ENCODE assay signal across 8 cellular contexts in genomic region chr11:19557720-19558140, GRCh38.
DNase-seq lines count a peak whose midpoint lies in the region; ATAC-seq and TF ChIP-seq lines count a peak whose summit lies in the region.

No MANE protein-coding gene starts in this region.

- no peaks in the 10 kb centered on the region for H3K36me3 Mint-ChIP-seq in T-helper 2 cell treated with Interferon-gamma antibody and Interleukin-4, amounts not matched to agents 5 μg/mL and 100 μg/mL, for 36 hours (ENCODE audit: low read depth)

- no peak for TF ChIP-seq POLR2A in NB4 (IDR thresholded peaks at IDR 0.05; ENCODE audit: extremely low read depth, insufficient read length)

- intact Hi-C loops in Right ventricle myocardium inferior (cut with DNase I) (loop anchor here (2.0 kb wide), 1 partner anchor 345 kb away; no protein-coding TSS in a partner anchor), cardiac septum (cut with DNase I) (loop anchor here (5.0 kb wide), 1 partner anchor 40 kb away; no protein-coding TSS in a partner anchor)

- H3K4me3 ChIP-seq in NB4 (ENCODE audit: low read depth, low read length) (no peak overlapping the region), astrocyte of the cerebellum (ENCODE audit: low read depth, low read length) (no peak overlapping the region)

- no peaks in the 10 kb centered on the region for H3K9me3 Mint-ChIP-seq in T-helper 2 cell treated with Interferon-gamma antibody and Interleukin-4, amounts not matched to agents 5 μg/mL and 100 μg/mL, for 36 hours

- H3K27me3 Mint-ChIP-seq in T-helper 2 cell treated with Interferon-gamma antibody and Interleukin-4, amounts not matched to agents 5 μg/mL and 100 μg/mL, for 36 hours (ENCODE audit: low read depth): no peaks in the 10 kb centered on the region

- no peak overlapping the region for H3K27ac Mint-ChIP-seq in T-helper 2 cell treated with Interferon-gamma antibody and Interleukin-4, amounts not matched to agents 5 μg/mL and 100 μg/mL, for 36 hours

- H3K4me3 Mint-ChIP-seq in T-helper 2 cell treated with Interferon-gamma antibody and Interleukin-4, amounts not matched to agents 5 μg/mL and 100 μg/mL, for 36 hours: no peak overlapping the region

- DNase-seq in Right ventricle myocardium inferior (ENCODE audit: missing footprints): peak; percentile 82
- DNase-seq in cardiac septum (ENCODE audit: low spot score): no peak
- DNase-seq in NB4 (ENCODE audit: low read depth): peak; percentile 61
- peak; percentile 45 for DNase-seq in T-helper 2 cell treated with Interferon-gamma antibody and Interleukin-4, amounts not matched to agents 5 μg/mL and 100 μg/mL, for 36 hours (ENCODE audit: low spot score)
- DNase-seq in astrocyte of the cerebellum (ENCODE audit: low read depth): no peak
- peak; percentile 63 for DNase-seq in iPS DF 19.7 (ENCODE audit: low read depth, low spot score)
- DNase-seq in smooth muscle cell of the brain vasculature (ENCODE audit: low read depth, low spot score): peak; percentile 56

- no peaks in the 10 kb centered on the region for H3K4me1 Mint-ChIP-seq in T-helper 2 cell treated with Interferon-gamma antibody and Interleukin-4, amounts not matched to agents 5 μg/mL and 100 μg/mL, for 36 hours (ENCODE audit: low read depth)

- in situ Hi-C loops in astrocyte of the cerebellum (cut with HindIII; ENCODE audit: low sequenced_read_pairs): loop anchor here (25.0 kb wide), 2 partner anchors 330 to 580 kb away; no protein-coding TSS in a partner anchor

- TF ChIP-seq CTCF in NB4 (IDR thresholded peaks at IDR 0.05; ENCODE audit: low read depth, low read length): peak; percentile 82
- TF ChIP-seq CTCF in astrocyte of the cerebellum (IDR thresholded peaks at IDR 0.05; ENCODE audit: low read depth, low read length, missing control alignments): peak; percentile 88

- ATAC-seq in Right ventricle myocardium inferior: peak; percentile 75
- ATAC-seq in GM19035 (IDR thresholded peaks at IDR 0.05; ENCODE audit: unreplicated experiment): no peak

Comparison
In these comparisons a context has a peak if more than half of its experiments do, and no peak if none do; other contexts are left out.
1. DNase-seq: peak in Right ventricle myocardium inferior (single experiment), NB4 (single experiment), T-helper 2 cell treated with Interferon-gamma antibody and Interleukin-4, amounts not matched to agents 5 μg/mL and 100 μg/mL, for 36 hours (single experiment), iPS DF 19.7 (single experiment) and smooth muscle cell of the brain vasculature (single experiment); none in cardiac septum (single experiment) and astrocyte of the cerebellum (single experiment).